Comparison of ENCODE assay signal across 11 cellular contexts in genomic region chr10:30182191-30183075, GRCh38.
DNase-seq lines count a peak whose midpoint lies in the region; ATAC-seq and TF ChIP-seq lines count a peak whose summit lies in the region.
"Had no signal": no experiment of that assay in that cellular context is flagged by ENCODE, and none has a peak within 500 bp of the region (broad histone marks: within the 10 kb centered on the region; RNA-seq: fewer than 3 reads in every experiment).

No MANE protein-coding gene starts in this region.

- no peaks in the 10 kb centered on the region for H3K36me3 Mint-ChIP-seq in activated T-helper 1 cell treated with anti-CD3 and anti-CD28 coated beads, Interleukin-12 subunit alpha, Interleukin-12 subunit beta, Interleukin-2, Interleukin-4 antibody, amounts not matched to agents 30 ng/mL and 10 ng/mL and 1 ng/mL, durations not matched to agents 14 hours and 24 hours and 36 hours (ENCODE audit: low read depth)
- no peaks in the 10 kb centered on the region for H3K36me3 Mint-ChIP-seq in activated CD8-positive, alpha-beta T cell treated with anti-CD3 and anti-CD28 coated beads, Interleukin-2, amount 10 ng/mL, durations not matched to agents 7 days and 5 days (ENCODE audit: low read depth)
- H3K36me3 Mint-ChIP-seq: naive thymus-derived CD4-positive, alpha-beta T cell had no signal

- H3K9me3 Mint-ChIP-seq in activated T-helper 1 cell treated with anti-CD3 and anti-CD28 coated beads, Interleukin-12 subunit alpha, Interleukin-12 subunit beta, Interleukin-2, Interleukin-4 antibody, amounts not matched to agents 30 ng/mL and 10 ng/mL and 1 ng/mL, durations not matched to agents 14 hours and 24 hours and 36 hours, result no peaks in the 10 kb centered on the region
- no peaks in the 10 kb centered on the region for H3K9me3 Mint-ChIP-seq in activated CD8-positive, alpha-beta T cell treated with anti-CD3 and anti-CD28 coated beads, Interleukin-2, amount 10 ng/mL, durations not matched to agents 7 days and 5 days (ENCODE audit: insufficient read depth)
- H3K9me3 Mint-ChIP-seq: activated CD4-positive, alpha-beta memory T cell treated with anti-CD3 and anti-CD28 coated beads, Interleukin-2, amount 10 ng/mL, durations not matched to agents 7 days and 5 days; naive thymus-derived CD4-positive, alpha-beta T cell had no signal

- H3K27ac Mint-ChIP-seq in activated T-helper 1 cell treated with anti-CD3 and anti-CD28 coated beads, Interleukin-12 subunit alpha, Interleukin-12 subunit beta, Interleukin-2, Interleukin-4 antibody, amounts not matched to agents 30 ng/mL and 10 ng/mL and 1 ng/mL, durations not matched to agents 14 hours and 24 hours and 36 hours, result no peak overlapping the region
- no peak overlapping the region for H3K27ac Mint-ChIP-seq in activated CD8-positive, alpha-beta T cell treated with anti-CD3 and anti-CD28 coated beads, Interleukin-2, amount 10 ng/mL, durations not matched to agents 7 days and 5 days
- H3K27ac Mint-ChIP-seq: activated CD4-positive, alpha-beta memory T cell treated with anti-CD3 and anti-CD28 coated beads, Interleukin-2, amount 10 ng/mL, durations not matched to agents 7 days and 5 days; naive thymus-derived CD4-positive, alpha-beta T cell had no signal

- CTCF ChIA-PET in Panc1 (lab: Charles Lee), result no interaction called here
- CTCF ChIA-PET in activated CD8-positive, alpha-beta T cell treated with anti-CD3 and anti-CD28 coated beads, Interleukin-2, amount 10 ng/mL, durations not matched to agents 7 days and 5 days (lab: Charles Lee), result no interaction called here

- no TSS peak for BruUV-seq in Panc1 (replicated peaks; lab: Mats Ljungman, UMichigan)

- H3K4me1 ChIP-seq in Panc1 (ENCODE audit: control insufficient read depth, insufficient read depth, low read length) (peaks cover 28% of the 10 kb centered on the region), psoas muscle (no peaks in the 10 kb centered on the region)

- in situ Hi-C loops in Caki2 (cut with HindIII; ENCODE audit: low pct_unique_long_range_greater_than_20kb, low sequenced_read_pairs) (no loop called here), Panc1 (cut with HindIII; ENCODE audit: low pct_unique_long_range_greater_than_20kb, low sequenced_read_pairs) (no loop called here)

- H3K9me3 ChIP-seq in Panc1 (ENCODE audit: control insufficient read depth, insufficient read depth, low read depth, low read length), result no peaks in the 10 kb centered on the region
- H3K9me3 ChIP-seq in psoas muscle, result no peaks in the 10 kb centered on the region

- H3K27me3 ChIP-seq in Panc1 (ENCODE audit: control insufficient read depth, insufficient read depth, low read length) (no peaks in the 10 kb centered on the region), psoas muscle (ENCODE audit: insufficient read depth in 3 of 3, low read length in 2 of 3) (peaks cover 0 to 4% (median 0%) of the 10 kb centered on the region in 3 donors)

- POLR2A ChIA-PET in Panc1 (lab: Charles Lee), result no interaction called here
- POLR2A ChIA-PET in activated CD8-positive, alpha-beta T cell treated with anti-CD3 and anti-CD28 coated beads, Interleukin-2, amount 10 ng/mL, durations not matched to agents 7 days and 5 days (lab: Charles Lee), result no interaction called here

- H3K27ac ChIP-seq in Panc1 (ENCODE audit: low read length), result peak overlapping the region; percentile 57
- H3K27ac ChIP-seq in psoas muscle, result peak overlapping the region; percentile 27

- no peak overlapping the region for H3K4me3 Mint-ChIP-seq in activated T-helper 1 cell treated with anti-CD3 and anti-CD28 coated beads, Interleukin-12 subunit alpha, Interleukin-12 subunit beta, Interleukin-2, Interleukin-4 antibody, amounts not matched to agents 30 ng/mL and 10 ng/mL and 1 ng/mL, durations not matched to agents 14 hours and 24 hours and 36 hours
- H3K4me3 Mint-ChIP-seq in activated CD8-positive, alpha-beta T cell treated with anti-CD3 and anti-CD28 coated beads, Interleukin-2, amount 10 ng/mL, durations not matched to agents 7 days and 5 days, result no peak overlapping the region
- H3K4me3 Mint-ChIP-seq: activated CD4-positive, alpha-beta memory T cell treated with anti-CD3 and anti-CD28 coated beads, Interleukin-2, amount 10 ng/mL, durations not matched to agents 7 days and 5 days; naive thymus-derived CD4-positive, alpha-beta T cell had no signal

- intact Hi-C loops in Panc1 (cut with micrococcal nuclease; ENCODE audit: unreplicated experiment) (loop anchor here (10.0 kb wide), 1 partner anchor 128 kb away; the partner anchor contains the start of gene JCAD), psoas muscle (cut with DNase I) (no loop called here)
- intact Hi-C loops in activated T-helper 1 cell treated with anti-CD3 and anti-CD28 coated beads, Interleukin-12 subunit alpha, Interleukin-12 subunit beta, Interleukin-2, Interleukin-4 antibody, amounts not matched to agents 30 ng/mL and 10 ng/mL and 1 ng/mL, durations not matched to agents 14 hours and 24 hours and 36 hours (cut with micrococcal nuclease), result no loop called here

- 47 to 54% (median 48%) methylated on average over 25 of the region's 25 CpGs for WGBS in psoas muscle, 3 donors

- no peaks in the 10 kb centered on the region for H3K4me1 Mint-ChIP-seq in activated T-helper 1 cell treated with anti-CD3 and anti-CD28 coated beads, Interleukin-12 subunit alpha, Interleukin-12 subunit beta, Interleukin-2, Interleukin-4 antibody, amounts not matched to agents 30 ng/mL and 10 ng/mL and 1 ng/mL, durations not matched to agents 14 hours and 24 hours and 36 hours (ENCODE audit: low read depth)
- H3K4me1 Mint-ChIP-seq in activated CD8-positive, alpha-beta T cell treated with anti-CD3 and anti-CD28 coated beads, Interleukin-2, amount 10 ng/mL, durations not matched to agents 7 days and 5 days (ENCODE audit: low read depth), result no peaks in the 10 kb centered on the region
- H3K4me1 Mint-ChIP-seq: activated CD4-positive, alpha-beta memory T cell treated with anti-CD3 and anti-CD28 coated beads, Interleukin-2, amount 10 ng/mL, durations not matched to agents 7 days and 5 days had no signal

- H3K4me3 ChIP-seq in Panc1 (ENCODE audit: low read depth in 2 of 2, low read length in 2 of 2) (no peak overlapping the region), psoas muscle (no peak overlapping the region)

- DNase-seq in Caki2 (ENCODE audit: low read depth) (peak; percentile 79), Panc1 (ENCODE audit: low read depth, low spot score) (no peak), fibroblast of gingiva (ENCODE audit: low read depth) (peak; percentile 93), psoas muscle (peak in 1 of 2 donors; percentile 33), DMS 273 (lab: John Stamatoyannopoulos, UW; ENCODE audit: unreplicated experiment) (no peak)
- DNase-seq in activated T-helper 1 cell treated with anti-CD3 and anti-CD28 coated beads, Interleukin-12 subunit alpha, Interleukin-12 subunit beta, Interleukin-2, Interleukin-4 antibody, amounts not matched to agents 30 ng/mL and 10 ng/mL and 1 ng/mL, durations not matched to agents 14 hours and 24 hours and 36 hours (ENCODE audit: low spot score), result no peak
- no peak for DNase-seq in activated CD8-positive, alpha-beta T cell treated with anti-CD3 and anti-CD28 coated beads, Interleukin-2, amount 10 ng/mL, durations not matched to agents 7 days and 5 days
- DNase-seq: activated CD4-positive, alpha-beta memory T cell treated with anti-CD3 and anti-CD28 coated beads, Interleukin-2, amount 10 ng/mL, durations not matched to agents 7 days and 5 days; effector CD8-positive, alpha-beta T cell; naive thymus-derived CD4-positive, alpha-beta T cell had no signal

- ATAC-seq in Panc1 (peak; percentile 79), psoas muscle (peak in 1 of 4 donors; percentile 61), HG03378 (IDR thresholded peaks at IDR 0.05; ENCODE audit: unreplicated experiment) (no peak)
- ATAC-seq in activated CD8-positive, alpha-beta T cell treated with anti-CD3 and anti-CD28 coated beads, Interleukin-2, amount 10 ng/mL, durations not matched to agents 7 days and 5 days, result no peak
- ATAC-seq: naive thymus-derived CD4-positive, alpha-beta T cell had no signal

- peaks cover 2% of the 10 kb centered on the region for H3K27me3 Mint-ChIP-seq in activated T-helper 1 cell treated with anti-CD3 and anti-CD28 coated beads, Interleukin-12 subunit alpha, Interleukin-12 subunit beta, Interleukin-2, Interleukin-4 antibody, amounts not matched to agents 30 ng/mL and 10 ng/mL and 1 ng/mL, durations not matched to agents 14 hours and 24 hours and 36 hours (ENCODE audit: insufficient read depth)
- H3K27me3 Mint-ChIP-seq in activated CD8-positive, alpha-beta T cell treated with anti-CD3 and anti-CD28 coated beads, Interleukin-2, amount 10 ng/mL, durations not matched to agents 7 days and 5 days (ENCODE audit: low read depth), result peaks cover 8% of the 10 kb centered on the region

- TF ChIP-seq CTCF in Panc1 (IDR thresholded peaks at IDR 0.05) (no peak), psoas muscle (IDR thresholded peaks at IDR 0.05) (no peak)

- H3K36me3 ChIP-seq in Panc1 (ENCODE audit: control insufficient read depth, insufficient read depth, low read length) (no peaks in the 10 kb centered on the region), psoas muscle (ENCODE audit: insufficient read depth in 1 of 2, low read depth in 1 of 2) (no peaks in the 10 kb centered on the region)

Comparison
In these comparisons a context has a peak if more than half of its experiments do, and no peak if none do; other contexts are left out.
1. DNase-seq: peak in Caki2 (single experiment) and fibroblast of gingiva (single experiment); none in Panc1 (single experiment), DMS 273 (single experiment), activated T-helper 1 cell treated with anti-CD3 and anti-CD28 coated beads, Interleukin-12 subunit alpha, Interleukin-12 subunit beta, Interleukin-2, Interleukin-4 antibody, amounts not matched to agents 30 ng/mL and 10 ng/mL and 1 ng/mL, durations not matched to agents 14 hours and 24 hours and 36 hours (single experiment) and activated CD8-positive, alpha-beta T cell treated with anti-CD3 and anti-CD28 coated beads, Interleukin-2, amount 10 ng/mL, durations not matched to agents 7 days and 5 days (single experiment).